In genomic region chr7:151503902-151504714, GRCh38 we compare ENCODE assay signal across 10 cellular contexts. TPM values are rescaled to one million over a fixed set of nuclear protein-coding genes. Genes with fewer than 3 reads are reported as not detected.
DNase-seq lines count a peak whose midpoint lies in the region; ATAC-seq and TF ChIP-seq lines count a peak whose summit lies in the region.
"Had no signal": no experiment of that assay in that cellular context is flagged by ENCODE, and none has a peak within 500 bp of the region (broad histone marks: within the 10 kb centered on the region; RNA-seq: fewer than 3 reads in every experiment).

No MANE protein-coding gene starts in this region.

- POLR2A ChIA-PET in MCF 10A (lab: Yijun Ruan, JAX) (interaction anchor here (0.6 to 9.8 kb wide), 13 partner anchors 8 to 48 kb away, joined by 3 to 141 read pairs (median 5); partner anchors contain the start of gene RHEB), OCI-LY7 (lab: Charles Lee) (interaction anchor here (0.5 to 1.6 kb wide), 2 partner anchors 10 to 26 kb away, joined by 4 to 5 read pairs; no protein-coding TSS in a partner anchor)

- no peaks in the 10 kb centered on the region for H3K27me3 Mint-ChIP-seq in MCF 10A (ENCODE audit: insufficient read depth, unreplicated experiment)
- H3K27me3 Mint-ChIP-seq: T-cell had no signal

- no peaks in the 10 kb centered on the region for H3K9me3 ChIP-seq in breast epithelium
- no peaks in the 10 kb centered on the region for H3K9me3 ChIP-seq in left lung
- H3K9me3 ChIP-seq in uterus = no peaks in the 10 kb centered on the region
- H3K9me3 ChIP-seq in OCI-LY7 (ENCODE audit: low read length) = no peaks in the 10 kb centered on the region

- peaks cover 18% of the 10 kb centered on the region for H3K4me1 Mint-ChIP-seq in MCF 10A (ENCODE audit: insufficient read depth, unreplicated experiment)

- DNase-seq in MCF 10A (ENCODE audit: unreplicated experiment) (peak; percentile 95), breast epithelium (ENCODE audit: low spot score in 2 of 2) (no peak), astrocyte of the spinal cord (ENCODE audit: low read depth, low spot score) (peak; percentile 69), left lung (no peak), uterus (peak; percentile 27 to 63), DMS114 treated with DMSO at 0.1 percent for 48 hours (lab: John Stamatoyannopoulos, UW; ENCODE audit: unreplicated experiment) (no peak), OCI-LY7 (ENCODE audit: low spot score) (no peak), nucleus accumbens (lab: John Stamatoyannopoulos, UW) (no peak)
- DNase-seq: T-cell had no signal

- H3K27ac ChIP-seq in breast epithelium (no peak overlapping the region), left lung (peak overlapping the region; percentile 5 to 16), uterus (peak overlapping the region in 1 of 2 donors; percentile 53), OCI-LY7 (ENCODE audit: low read depth, low read length, poor library complexity, severe bottlenecking) (no peak overlapping the region)

- H3K27me3 ChIP-seq in breast epithelium (no peaks in the 10 kb centered on the region), left lung (no peaks in the 10 kb centered on the region), uterus (no peaks in the 10 kb centered on the region)

- H3K9me3 Mint-ChIP-seq in MCF 10A (ENCODE audit: unreplicated experiment) = no peaks in the 10 kb centered on the region
- H3K9me3 Mint-ChIP-seq: activated T-helper 2 cell treated with anti-CD3 and anti-CD28 coated beads, Interferon-gamma antibody, Interleukin-2, Interleukin-4, amounts not matched to agents 10 μg/mL and 5 μg/mL and 100 μg/mL, durations not matched to agents 14 hours and 24 hours and 36 hours; T-cell had no signal

- H3K4me2 ChIP-seq in OCI-LY7 (ENCODE audit: low read length) = no peak overlapping the region

- BruUV-seq in MCF 10A (replicated peaks; lab: Mats Ljungman, UMichigan) = no TSS peak
- no TSS peak for BruUV-seq in OCI-LY7 (replicated peaks; lab: Mats Ljungman, UMichigan)

- H3K4me3 Mint-ChIP-seq in MCF 10A (ENCODE audit: unreplicated experiment) = peak overlapping the region; percentile 48
- H3K4me3 Mint-ChIP-seq: T-cell had no signal

- no peak for TF ChIP-seq POLR2A in breast epithelium (IDR thresholded peaks at IDR 0.05)
- no peak for TF ChIP-seq POLR2A in uterus (IDR thresholded peaks at IDR 0.05)

- H3K9me2 ChIP-seq in OCI-LY7 (ENCODE audit: insufficient read depth, low read length) = no peaks in the 10 kb centered on the region

- TF ChIP-seq CTCF in MCF 10A (IDR thresholded peaks at IDR 0.05; ENCODE audit: unreplicated experiment) (no peak), breast epithelium (IDR thresholded peaks at IDR 0.05) (no peak), astrocyte of the spinal cord (IDR thresholded peaks at IDR 0.05; ENCODE audit: low read depth, low read length) (no peak), left lung (IDR thresholded peaks at IDR 0.05) (no peak), uterus (IDR thresholded peaks at IDR 0.05) (no peak), OCI-LY7 (conservative IDR thresholded peaks at IDR 0.05; ENCODE audit: low read length) (no peak)

- H3K36me3 ChIP-seq in breast epithelium (no peaks in the 10 kb centered on the region), left lung (no peaks in the 10 kb centered on the region), uterus (no peaks in the 10 kb centered on the region), OCI-LY7 (ENCODE audit: insufficient read depth, low read length) (peaks cover 27% of the 10 kb centered on the region)

- peak; percentile 95 for ATAC-seq in left lung
- ATAC-seq: T-cell had no signal

- H3K4me3 ChIP-seq in breast epithelium = no peak overlapping the region
- no peak overlapping the region for H3K4me3 ChIP-seq in astrocyte of the spinal cord (ENCODE audit: low read depth, low read length)
- H3K4me3 ChIP-seq in left lung = no peak overlapping the region
- no peak overlapping the region for H3K4me3 ChIP-seq in uterus
- H3K4me3 ChIP-seq in OCI-LY7 (ENCODE audit: low read depth, low read length, poor library complexity, severe bottlenecking) = no peak overlapping the region

- CTCF ChIA-PET in MCF 10A (lab: Yijun Ruan, JAX) = interaction anchor here (0.5 to 1.9 kb wide), 4 partner anchors 14 to 134 kb away, joined by 3 to 12 read pairs (median 4); no protein-coding TSS in a partner anchor
- CTCF ChIA-PET in OCI-LY7 (lab: Charles Lee; ENCODE audit: unreplicated experiment) = no interaction called here

- H3K4me1 ChIP-seq in breast epithelium (no peaks in the 10 kb centered on the region), left lung (peaks cover 13 to 60% of the 10 kb centered on the region in 2 donors), uterus (peaks cover 8 to 16% of the 10 kb centered on the region in 2 donors), OCI-LY7 (ENCODE audit: insufficient read depth, low read length, poor library complexity, severe bottlenecking) (peaks cover 8% of the 10 kb centered on the region)

- intact Hi-C loops in MCF 10A (cut with micrococcal nuclease) = loop anchor here (2.0 kb wide), 1 partner anchor 15 kb away; the partner anchor contains the start of gene RHEB
- intact Hi-C loops in breast epithelium (cut with DNase I; ENCODE audit: low total_unique reads) = no loop called here
- intact Hi-C loops in left lung (cut with DNase I) = no loop called here
- intact Hi-C loops in uterus (cut with DNase I; ENCODE audit: low total_unique reads) = no loop called here
- intact Hi-C loops in OCI-LY7 (cut with micrococcal nuclease; ENCODE audit: unreplicated experiment) = no loop called here

- in situ Hi-C loops in astrocyte of the spinal cord (cut with HindIII; ENCODE audit: low sequenced_read_pairs) = no loop called here

- no peak overlapping the region for H2AFZ ChIP-seq in OCI-LY7 (ENCODE audit: low read length)

- peaks cover 100% of the 10 kb centered on the region for H3K79me2 ChIP-seq in OCI-LY7 (ENCODE audit: insufficient read depth, low read depth, low read length)

- H3K27ac Mint-ChIP-seq in MCF 10A (ENCODE audit: low read depth, unreplicated experiment) = peak overlapping the region; percentile 58
- H3K27ac Mint-ChIP-seq: activated T-helper 2 cell treated with anti-CD3 and anti-CD28 coated beads, Interferon-gamma antibody, Interleukin-2, Interleukin-4, amounts not matched to agents 10 μg/mL and 5 μg/mL and 100 μg/mL, durations not matched to agents 14 hours and 24 hours and 36 hours had no signal

- peaks cover 64% of the 10 kb centered on the region for H4K20me1 ChIP-seq in OCI-LY7 (ENCODE audit: insufficient read depth, low read length)

- H3K36me3 Mint-ChIP-seq in MCF 10A (ENCODE audit: insufficient read depth, unreplicated experiment) = no peaks in the 10 kb centered on the region
- H3K36me3 Mint-ChIP-seq: T-cell had no signal

RNA-seq across cellular contexts. Expression of gene RHEB, which starts 15.6 kb away (rescaled TPM):
- total RNA-seq in MCF 10A (2022) = 135 and 151 TPM in 2 replicates
- total RNA-seq in breast epithelium = 10 to 100 TPM; 89.3 to 99.3 (median 95.0) TPM
- total RNA-seq in left lung = 100 to 1,000 TPM; 103 to 109 TPM
- 100 to 1,000 TPM in 2 of 4 donors, 10 to 100 TPM in 2; 69.2 to 135 (median 102) TPM for total RNA-seq in uterus
- 57.6 and 88.0 TPM in 2 replicates for total RNA-seq in OCI-LY7 (2014; rRNA removed; shearing (Covaris generic))
- 93.2 and 98.8 TPM in 2 replicates for total RNA-seq in OCI-LY7 (2022)

Comparison
In these comparisons a context has a peak if more than half of its experiments do, and no peak if none do; other contexts are left out.
1. DNase-seq: peak in MCF 10A (single experiment), astrocyte of the spinal cord (single experiment) and uterus (2 of 2); none in breast epithelium (0 of 2), left lung (0 of 2), DMS114 treated with DMSO at 0.1 percent for 48 hours (single experiment), OCI-LY7 (single experiment) and nucleus accumbens (0 of 56).
2. H3K27ac ChIP-seq: peak in left lung (2 of 2); none in breast epithelium (0 of 2) and OCI-LY7 (single experiment).